ENCODE assay signal across 20 cellular contexts in the genomic region with DNA sequence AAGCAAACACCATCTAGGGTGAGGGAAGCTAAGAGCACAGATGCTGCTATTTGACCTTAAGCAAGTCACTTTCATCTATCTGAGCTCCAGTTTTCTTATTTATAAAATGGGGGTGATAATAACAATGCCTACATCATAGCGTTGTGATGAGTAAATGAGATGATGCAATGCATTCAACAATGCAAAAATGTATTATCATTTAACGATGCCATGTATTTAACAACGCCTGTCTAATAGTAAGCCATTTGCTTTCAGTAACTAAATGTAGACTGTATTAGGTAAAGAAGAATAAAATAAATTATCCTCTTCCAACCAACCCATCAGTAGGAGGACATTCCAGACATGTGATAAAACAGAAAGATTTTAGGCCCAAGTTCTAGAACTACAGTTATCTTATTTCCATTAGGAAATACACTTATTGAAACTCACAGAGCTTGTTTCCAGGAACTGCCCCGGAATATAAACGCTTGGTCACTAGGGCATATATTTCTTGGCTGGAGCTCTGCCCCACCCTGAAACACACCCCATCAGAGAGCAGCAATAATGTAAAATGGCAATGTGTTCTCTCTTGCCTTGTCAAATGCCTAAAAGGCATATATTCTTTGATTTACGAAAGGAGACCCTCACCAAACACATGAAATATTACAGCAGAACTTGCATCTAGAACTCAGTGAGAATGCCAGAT.
DNase-seq lines count a peak whose midpoint lies in the region; ATAC-seq and TF ChIP-seq lines count a peak whose summit lies in the region.
"Had no signal": no experiment of that assay in that cellular context is flagged by ENCODE, and none has a peak within 500 bp of the region (broad histone marks: within the 10 kb centered on the region; RNA-seq: fewer than 3 reads in every experiment).

No MANE protein-coding gene starts in this region.

- peaks cover 0 to 11% (median 0%) of the 10 kb centered on the region in 12 donors for H3K4me1 ChIP-seq in heart left ventricle
- no peaks in the 10 kb centered on the region for H3K4me1 ChIP-seq in colonic mucosa
- peaks cover 17 to 25% of the 10 kb centered on the region in 2 donors for H3K4me1 ChIP-seq in mucosa of rectum (ENCODE audit: control insufficient read depth in 2 of 2, insufficient read depth in 2 of 2, low read length in 2 of 2)
- H3K4me1 ChIP-seq in psoas muscle = no peaks in the 10 kb centered on the region

- H3K9me3 Mint-ChIP-seq in T-cell (no peaks in the 10 kb centered on the region), glutamatergic neuron (ENCODE audit: unreplicated experiment) (peaks cover 13% of the 10 kb centered on the region)
- H3K9me3 Mint-ChIP-seq: CD4-positive, alpha-beta T cell had no signal

- H3K4me3 Mint-ChIP-seq in T-cell = no peak overlapping the region
- no peak overlapping the region for H3K4me3 Mint-ChIP-seq in glutamatergic neuron (ENCODE audit: unreplicated experiment)
- H3K4me3 Mint-ChIP-seq: CD4-positive, alpha-beta T cell had no signal

- CTCF ChIA-PET in T-cell (lab: Charles Lee) = no interaction called here

- H3K9me3 ChIP-seq in heart left ventricle (no peaks in the 10 kb centered on the region), colonic mucosa (no peaks in the 10 kb centered on the region), mucosa of rectum (ENCODE audit: control insufficient read depth in 2 of 2, low read length in 2 of 2) (no peaks in the 10 kb centered on the region), psoas muscle (no peaks in the 10 kb centered on the region)
- H3K9me3 ChIP-seq: BE2C, Caco-2 had no signal

- WGBS in heart left ventricle, 4 donors = 75 to 85% (median 77%) methylated on average over 6 of the region's 6 CpGs
- WGBS in psoas muscle, 3 donors = 78 to 80% (median 79%) methylated on average over 6 of the region's 6 CpGs

- TF ChIP-seq CTCF in heart left ventricle (IDR thresholded peaks at IDR 0.05) (no peak), colonic mucosa (IDR thresholded peaks at IDR 0.05) (no peak), glutamatergic neuron (IDR thresholded peaks at IDR 0.05; ENCODE audit: partially characterized antibody, unreplicated experiment) (no peak), psoas muscle (IDR thresholded peaks at IDR 0.05) (no peak)

- DNase-seq in cardiac septum (ENCODE audit: low spot score) = peak; percentile 22
- no peak for DNase-seq in heart left ventricle
- DNase-seq in colonic mucosa = peak; percentile 60
- no peak for DNase-seq in T-cell
- no peak for DNase-seq in glutamatergic neuron
- DNase-seq in psoas muscle = no peak
- DNase-seq in T-helper 9 cell = no peak
- DNase-seq: 8988T; BE2C; Caco-2; CD4-positive, alpha-beta T cell; DMS153; GDM1; NCI-H1092 treated with DMSO at 0.1 percent for 48 hours; NCI-H1694; NCI-H2081 treated with DMSO at 0.1 percent for 48 hours; NCI-H748 treated with DMSO at 0.1 percent for 48 hours; NK-92 treated with Interleukin-12 subunit alpha and Interleukin-12 subunit beta, amount 100 ng/mL, for 24 hours; Right ventricle myocardium superior had no signal

- no peaks in the 10 kb centered on the region for H3K36me3 Mint-ChIP-seq in T-cell
- no peaks in the 10 kb centered on the region for H3K36me3 Mint-ChIP-seq in glutamatergic neuron (ENCODE audit: unreplicated experiment)

- intact Hi-C loops in cardiac septum (cut with DNase I) (no loop called here), heart left ventricle (cut with DNase I) (loop anchor here in 1 of 10 donors (10.0 kb wide), 1 partner anchor 75 kb away; no protein-coding TSS in a partner anchor), colonic mucosa (cut with DNase I) (no loop called here), psoas muscle (cut with DNase I) (no loop called here)

- H3K9ac ChIP-seq in colonic mucosa (ENCODE audit: low read depth in 2 of 2, low read length in 2 of 2) (no peak overlapping the region), mucosa of rectum (ENCODE audit: low read depth in 1 of 2, low read length in 2 of 2) (no peak overlapping the region)

- H3K27ac ChIP-seq in heart left ventricle (no peak overlapping the region), colonic mucosa (no peak overlapping the region), mucosa of rectum (ENCODE audit: low read depth in 2 of 2, low read length in 2 of 2) (peak overlapping the region; percentile 31 to 52), psoas muscle (no peak overlapping the region)

- TF ChIP-seq POLR2A in heart left ventricle (IDR thresholded peaks at IDR 0.05) = no peak

- H3K36me3 ChIP-seq in heart left ventricle (no peaks in the 10 kb centered on the region), colonic mucosa (no peaks in the 10 kb centered on the region), mucosa of rectum (ENCODE audit: control insufficient read depth in 2 of 2, insufficient read depth in 2 of 2, low read length in 2 of 2) (no peaks in the 10 kb centered on the region), psoas muscle (ENCODE audit: insufficient read depth in 1 of 2, low read depth in 1 of 2) (no peaks in the 10 kb centered on the region)
- H3K36me3 ChIP-seq: BE2C had no signal

- no peaks in the 10 kb centered on the region for H3K4me1 Mint-ChIP-seq in T-cell
- peaks cover 40% of the 10 kb centered on the region for H3K4me1 Mint-ChIP-seq in glutamatergic neuron (ENCODE audit: low read depth, unreplicated experiment)

- POLR2A ChIA-PET in T-cell (lab: Charles Lee) = no interaction called here

- H3K27ac Mint-ChIP-seq in T-cell = no peak overlapping the region
- H3K27ac Mint-ChIP-seq in glutamatergic neuron (ENCODE audit: unreplicated experiment) = no peak overlapping the region
- H3K27ac Mint-ChIP-seq: CD4-positive, alpha-beta T cell had no signal

- H3K27me3 ChIP-seq in heart left ventricle = no peaks in the 10 kb centered on the region
- H3K27me3 ChIP-seq in colonic mucosa = no peaks in the 10 kb centered on the region
- no peaks in the 10 kb centered on the region for H3K27me3 ChIP-seq in mucosa of rectum (ENCODE audit: control insufficient read depth in 2 of 2, insufficient read depth in 2 of 2, low read length in 2 of 2)
- H3K27me3 ChIP-seq in psoas muscle (ENCODE audit: insufficient read depth in 3 of 3, low read length in 2 of 3) = no peaks in the 10 kb centered on the region
- H3K27me3 ChIP-seq: BE2C had no signal

- H3K27me3 Mint-ChIP-seq in T-cell = no peaks in the 10 kb centered on the region
- H3K27me3 Mint-ChIP-seq in glutamatergic neuron (ENCODE audit: unreplicated experiment) = peaks cover 2% of the 10 kb centered on the region
- H3K27me3 Mint-ChIP-seq: CD4-positive, alpha-beta T cell had no signal

- no peak for ATAC-seq in heart left ventricle
- ATAC-seq in T-cell (replicated peaks in 1 of 4) = no peak
- no peak for ATAC-seq in psoas muscle

- H3K4me3 ChIP-seq in heart left ventricle (no peak overlapping the region), colonic mucosa (no peak overlapping the region), mucosa of rectum (ENCODE audit: low read length in 2 of 2) (no peak overlapping the region), psoas muscle (no peak overlapping the region)

Comparison
In these comparisons a context has a peak if more than half of its experiments do, and no peak if none do; other contexts are left out.
1. DNase-seq: peak in cardiac septum (single experiment) and colonic mucosa (single experiment); none in heart left ventricle (0 of 5), T-cell (0 of 34), glutamatergic neuron (single experiment), psoas muscle (0 of 2) and T-helper 9 cell (single experiment).
2. H3K27ac ChIP-seq: peak in mucosa of rectum (2 of 2); none in heart left ventricle (0 of 12), colonic mucosa (single experiment) and psoas muscle (single experiment).